21 cellular contexts compared by ENCODE assay signal in genomic region chrX:153637121-153638040, GRCh38. TPM values are rescaled to one million over a fixed set of nuclear protein-coding genes. Genes with fewer than 3 reads are reported as not detected.
"Had no signal": no experiment of that assay in that cellular context is flagged by ENCODE, and none has a peak within 500 bp of the region (broad histone marks: within the 10 kb centered on the region; RNA-seq: fewer than 3 reads in every experiment).

No MANE protein-coding gene starts in this region.

- ATAC-seq: activated T-cell treated with anti-CD3 and anti-CD28 coated beads, Interleukin-2, amount 50 U/mL, for 72 hours; naive thymus-derived CD8-positive, alpha-beta T cell; psoas muscle had no signal

- H3K27ac Mint-ChIP-seq: activated B cell treated with CpG ODN at 0.5 μM for 24 hours; activated CD8-positive, alpha-beta T cell treated with anti-CD3 and anti-CD28 coated beads for 36 hours; activated naive CD4-positive, alpha-beta T cell treated with anti-CD3 and anti-CD28 coated beads, Interleukin-2, amount 50 U/mL, for 72 hours; activated T-cell treated with anti-CD3 and anti-CD28 coated beads, Interleukin-2, amount 50 U/mL, for 72 hours; naive thymus-derived CD8-positive, alpha-beta T cell; stimulated activated effector memory CD8-positive, alpha-beta T cell treated with anti-CD3 and anti-CD28 coated beads, Interleukin-12 subunit alpha, Interleukin-12 subunit beta, amount 100 ng/mL, for 72 hours had no signal

- H3K27ac ChIP-seq: colonic mucosa, esophagus muscularis mucosa, left ventricle myocardium inferior, psoas muscle, sigmoid colon, thoracic aorta had no signal

- H3K9me3 Mint-ChIP-seq: activated B cell treated with CpG ODN at 0.5 μM for 24 hours; activated CD8-positive, alpha-beta T cell treated with anti-CD3 and anti-CD28 coated beads for 36 hours; activated naive CD4-positive, alpha-beta T cell treated with anti-CD3 and anti-CD28 coated beads, Interleukin-2, amount 50 U/mL, for 72 hours; activated T-cell treated with anti-CD3 and anti-CD28 coated beads, Interleukin-2, amount 50 U/mL, for 72 hours; stimulated activated effector memory CD8-positive, alpha-beta T cell treated with anti-CD3 and anti-CD28 coated beads, Interleukin-12 subunit alpha, Interleukin-12 subunit beta, amount 100 ng/mL, for 72 hours had no signal

- H3K4me1 ChIP-seq: colonic mucosa, psoas muscle had no signal

- DNase-seq: activated B cell treated with CpG ODN at 0.5 μM for 24 hours; activated CD4-positive, alpha-beta T cell treated with anti-CD3 and anti-CD28 coated beads for 48 hours; activated CD8-positive, alpha-beta memory T cell treated with anti-CD3 and anti-CD28 coated beads, Interleukin-2, amount 50 U/mL, for 4 hours; activated CD8-positive, alpha-beta T cell treated with anti-CD3 and anti-CD28 coated beads for 36 hours; activated gamma-delta T cell; activated T-cell treated with anti-CD3 and anti-CD28 coated beads, Interleukin-2, amount 50 U/mL, for 72 hours; caudate nucleus; colonic mucosa; left ventricle myocardium inferior; naive thymus-derived CD8-positive, alpha-beta T cell; nucleus accumbens; SW 1271 had no signal

- H3K4me3 ChIP-seq: colonic mucosa, esophagus muscularis mucosa, left ventricle myocardium inferior, psoas muscle, sigmoid colon, thoracic aorta had no signal

- H3K36me3 Mint-ChIP-seq: activated naive CD4-positive, alpha-beta T cell treated with anti-CD3 and anti-CD28 coated beads, Interleukin-2, amount 50 U/mL, for 72 hours; naive thymus-derived CD8-positive, alpha-beta T cell had no signal

- FAIRE-seq: keratinocyte, TTC549 had no signal

- H3K9me3 ChIP-seq: colonic mucosa, left ventricle myocardium inferior, psoas muscle, sigmoid colon, thoracic aorta had no signal

- H3K4me1 Mint-ChIP-seq: stimulated activated effector memory CD8-positive, alpha-beta T cell treated with anti-CD3 and anti-CD28 coated beads, Interleukin-12 subunit alpha, Interleukin-12 subunit beta, amount 100 ng/mL, for 72 hours had no signal

- H3K4me3 Mint-ChIP-seq: activated B cell treated with CpG ODN at 0.5 μM for 24 hours; activated CD8-positive, alpha-beta T cell treated with anti-CD3 and anti-CD28 coated beads for 36 hours; activated T-cell treated with anti-CD3 and anti-CD28 coated beads, Interleukin-2, amount 50 U/mL, for 72 hours; naive thymus-derived CD8-positive, alpha-beta T cell; stimulated activated effector memory CD8-positive, alpha-beta T cell treated with anti-CD3 and anti-CD28 coated beads, Interleukin-12 subunit alpha, Interleukin-12 subunit beta, amount 100 ng/mL, for 72 hours had no signal

- H3K36me3 ChIP-seq: colonic mucosa, esophagus muscularis mucosa, left ventricle myocardium inferior, sigmoid colon, thoracic aorta had no signal

RNA-seq across cellular contexts. Expression of gene DUSP9, which starts 9.6 kb away (rescaled TPM):
- total RNA-seq: activated B cell treated with CpG ODN at 0.5 μM for 24 hours; activated T-cell treated with anti-CD3 and anti-CD28 coated beads, Interleukin-2, amount 50 U/mL, for 72 hours; esophagus muscularis mucosa; left ventricle myocardium inferior; naive thymus-derived CD8-positive, alpha-beta T cell; psoas muscle; sigmoid colon; T-helper 2 cell treated with Interferon-gamma antibody and Interleukin-4, amounts not matched to agents 100 ng/mL and 5 ng/mL, for 36 hours; thoracic aorta had no signal
- polyA plus RNA-seq: naive thymus-derived CD8-positive, alpha-beta T cell; psoas muscle had no signal

RNA-seq across cellular contexts. Expression of gene PNCK, which starts 36.2 kb away (rescaled TPM):
- total RNA-seq: activated B cell treated with CpG ODN at 0.5 μM for 24 hours; naive thymus-derived CD8-positive, alpha-beta T cell; T-helper 2 cell treated with Interferon-gamma antibody and Interleukin-4, amounts not matched to agents 100 ng/mL and 5 ng/mL, for 36 hours had no signal
- polyA plus RNA-seq: naive thymus-derived CD8-positive, alpha-beta T cell had no signal
